ENCODE assay signal across 21 cellular contexts in the genomic region with DNA sequence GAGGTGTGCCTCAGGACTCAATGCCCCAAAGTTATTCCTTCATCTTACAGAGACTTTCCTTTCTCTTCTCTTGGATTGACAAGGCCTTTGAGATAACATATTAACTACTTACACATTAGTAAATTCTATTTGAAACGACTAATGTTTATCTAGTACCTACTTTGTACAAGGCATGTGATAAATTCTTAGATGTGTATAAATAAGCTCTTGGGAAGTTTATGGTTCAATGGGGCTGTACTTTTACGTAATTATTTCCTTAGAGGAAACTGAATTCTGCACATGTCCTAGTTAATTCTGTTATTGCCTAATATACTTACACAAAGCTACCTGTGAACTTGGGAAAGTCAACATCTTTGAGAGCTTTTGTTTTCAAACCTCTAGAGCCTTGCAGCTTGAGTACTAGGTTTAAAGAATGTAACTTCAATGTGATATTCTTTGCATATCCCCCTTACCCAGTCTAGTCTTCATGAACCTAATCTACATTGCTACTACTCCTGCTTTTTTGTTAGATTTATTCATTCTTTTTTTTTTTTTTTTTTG. TPM values are rescaled to one million over a fixed set of nuclear protein-coding genes. Genes with fewer than 3 reads are reported as not detected.
A peak's percentile ranks its signal among the peaks of the same experiment; 100 is the strongest.
DNase-seq lines count a peak whose midpoint lies in the region; ATAC-seq and TF ChIP-seq lines count a peak whose summit lies in the region.
"Had no signal": no experiment of that assay in that cellular context is flagged by ENCODE, and none has a peak within 500 bp of the region (broad histone marks: within the 10 kb centered on the region; RNA-seq: fewer than 3 reads in every experiment).

No MANE protein-coding gene starts in this region.

- H3K4me1 Mint-ChIP-seq in activated T-helper 1 cell treated with anti-CD3 and anti-CD28 coated beads, Interleukin-12 subunit alpha, Interleukin-12 subunit beta, Interleukin-2, Interleukin-4 antibody, amounts not matched to agents 30 ng/mL and 10 ng/mL and 1 ng/mL, durations not matched to agents 14 hours and 24 hours and 36 hours (ENCODE audit: low read depth) = no peaks in the 10 kb centered on the region
- H3K4me1 Mint-ChIP-seq: IgD-negative memory B cell had no signal

- H3K36me3 ChIP-seq in upper lobe of right lung = no peaks in the 10 kb centered on the region
- H3K36me3 ChIP-seq: HAP-1 had no signal

- no peaks in the 10 kb centered on the region for H3K9me3 Mint-ChIP-seq in activated T-helper 1 cell treated with anti-CD3 and anti-CD28 coated beads, Interleukin-12 subunit alpha, Interleukin-12 subunit beta, Interleukin-2, Interleukin-4 antibody, amounts not matched to agents 30 ng/mL and 10 ng/mL and 1 ng/mL, durations not matched to agents 14 hours and 24 hours and 36 hours
- H3K9me3 Mint-ChIP-seq: CD4-positive, alpha-beta T cell; IgD-negative memory B cell had no signal

- no peaks in the 10 kb centered on the region for H3K9me3 ChIP-seq in upper lobe of right lung
- H3K9me3 ChIP-seq: Caco-2, HAP-1 had no signal

- no peak for TF ChIP-seq CTCF in upper lobe of right lung (IDR thresholded peaks at IDR 0.05)

- H3K4me3 Mint-ChIP-seq in activated T-helper 1 cell treated with anti-CD3 and anti-CD28 coated beads, Interleukin-12 subunit alpha, Interleukin-12 subunit beta, Interleukin-2, Interleukin-4 antibody, amounts not matched to agents 30 ng/mL and 10 ng/mL and 1 ng/mL, durations not matched to agents 14 hours and 24 hours and 36 hours = no peak overlapping the region
- H3K4me3 Mint-ChIP-seq: CD4-positive, alpha-beta T cell; IgD-negative memory B cell had no signal

- no peak overlapping the region for H3K4me3 ChIP-seq in upper lobe of right lung
- H3K4me3 ChIP-seq: GM23248, HAP-1 had no signal

- intact Hi-C loops in upper lobe of right lung (cut with DNase I) = no loop called here
- intact Hi-C loops in activated T-helper 1 cell treated with anti-CD3 and anti-CD28 coated beads, Interleukin-12 subunit alpha, Interleukin-12 subunit beta, Interleukin-2, Interleukin-4 antibody, amounts not matched to agents 30 ng/mL and 10 ng/mL and 1 ng/mL, durations not matched to agents 14 hours and 24 hours and 36 hours (cut with micrococcal nuclease) = no loop called here

- no peaks in the 10 kb centered on the region for H3K4me1 ChIP-seq in upper lobe of right lung
- H3K4me1 ChIP-seq: HAP-1 had no signal

- no peaks in the 10 kb centered on the region for H3K36me3 Mint-ChIP-seq in activated T-helper 1 cell treated with anti-CD3 and anti-CD28 coated beads, Interleukin-12 subunit alpha, Interleukin-12 subunit beta, Interleukin-2, Interleukin-4 antibody, amounts not matched to agents 30 ng/mL and 10 ng/mL and 1 ng/mL, durations not matched to agents 14 hours and 24 hours and 36 hours (ENCODE audit: low read depth)

- no peaks in the 10 kb centered on the region for H3K27me3 ChIP-seq in upper lobe of right lung

- H3K27ac Mint-ChIP-seq in activated T-helper 1 cell treated with anti-CD3 and anti-CD28 coated beads, Interleukin-12 subunit alpha, Interleukin-12 subunit beta, Interleukin-2, Interleukin-4 antibody, amounts not matched to agents 30 ng/mL and 10 ng/mL and 1 ng/mL, durations not matched to agents 14 hours and 24 hours and 36 hours = no peak overlapping the region
- H3K27ac Mint-ChIP-seq: CD4-positive, alpha-beta T cell; IgD-negative memory B cell had no signal

- peak; percentile 19 for DNase-seq in NOMO-1 treated with DMSO at 0.1 percent for 48 hours (lab: John Stamatoyannopoulos, UW; ENCODE audit: unreplicated experiment)
- DNase-seq in NOMO-1 (lab: John Stamatoyannopoulos, UW; ENCODE audit: unreplicated experiment in 2 of 2) = no peak
- DNase-seq in dermis blood vessel endothelial cell = peak; percentile 28
- DNase-seq in kidney glomerular epithelial cell (lab: John Stamatoyannopoulos, UW) = peak; percentile 18
- DNase-seq in upper lobe of right lung = no peak
- DNase-seq in activated T-helper 1 cell treated with anti-CD3 and anti-CD28 coated beads, Interleukin-12 subunit alpha, Interleukin-12 subunit beta, Interleukin-2, Interleukin-4 antibody, amounts not matched to agents 30 ng/mL and 10 ng/mL and 1 ng/mL, durations not matched to agents 14 hours and 24 hours and 36 hours (ENCODE audit: low spot score) = no peak
- DNase-seq in DMS79 treated with DMSO at 0.1 percent for 48 hours (lab: John Stamatoyannopoulos, UW) = no peak
- DNase-seq: 8988T; Caco-2; CD4-positive, alpha-beta T cell; EL; GM23248; NCI-H1105 treated with DMSO at 0.1 percent for 48 hours; NCI-H1694; NCI-H2081 treated with DMSO at 0.1 percent for 48 hours; NK-92 treated with Interleukin-12 subunit alpha and Interleukin-12 subunit beta, amount 100 ng/mL, for 24 hours; SHP77 treated with DMSO at 0.1 percent for 48 hours had no signal

- no peaks in the 10 kb centered on the region for H3K27me3 Mint-ChIP-seq in activated T-helper 1 cell treated with anti-CD3 and anti-CD28 coated beads, Interleukin-12 subunit alpha, Interleukin-12 subunit beta, Interleukin-2, Interleukin-4 antibody, amounts not matched to agents 30 ng/mL and 10 ng/mL and 1 ng/mL, durations not matched to agents 14 hours and 24 hours and 36 hours (ENCODE audit: insufficient read depth)
- H3K27me3 Mint-ChIP-seq: CD4-positive, alpha-beta T cell; IgD-negative memory B cell had no signal

- H3K27ac ChIP-seq in upper lobe of right lung = no peak overlapping the region
- H3K27ac ChIP-seq: GM23248, HL-60 had no signal

- ATAC-seq in upper lobe of right lung (peak; percentile 81), HG03354 (IDR thresholded peaks at IDR 0.05; ENCODE audit: poor library complexity, severe bottlenecking, unreplicated experiment) (no peak)

RNA-seq across cellular contexts. Expression of a gene that starts 58.5 kb away (rescaled TPM):
- total RNA-seq in dermis blood vessel endothelial cell = 21.2 and 24.0 TPM in 2 replicates
- total RNA-seq in upper lobe of right lung = 17.9 TPM
- 15.4 and 16.0 TPM in 2 replicates for total RNA-seq in activated T-helper 1 cell treated with anti-CD3 and anti-CD28 coated beads, Interleukin-12 subunit alpha, Interleukin-12 subunit beta, Interleukin-2, Interleukin-4 antibody, amounts not matched to agents 30 ng/mL and 10 ng/mL and 1 ng/mL, durations not matched to agents 14 hours and 24 hours and 36 hours

Comparison
In these comparisons a context has a peak if more than half of its experiments do, and no peak if none do; other contexts are left out.
1. DNase-seq: peak in NOMO-1 treated with DMSO at 0.1 percent for 48 hours (single experiment), dermis blood vessel endothelial cell (single experiment) and kidney glomerular epithelial cell (single experiment); none in NOMO-1 (0 of 2), upper lobe of right lung (single experiment), activated T-helper 1 cell treated with anti-CD3 and anti-CD28 coated beads, Interleukin-12 subunit alpha, Interleukin-12 subunit beta, Interleukin-2, Interleukin-4 antibody, amounts not matched to agents 30 ng/mL and 10 ng/mL and 1 ng/mL, durations not matched to agents 14 hours and 24 hours and 36 hours (single experiment) and DMS79 treated with DMSO at 0.1 percent for 48 hours (single experiment).